Comparison of ENCODE assay signal across 2 cellular contexts in genomic region chr5:159216454-159216853, GRCh38.
A peak's percentile ranks its signal among the peaks of the same experiment; 100 is the strongest.
TF ChIP-seq lines count a peak whose summit lies in the region.

No MANE protein-coding gene starts in this region.

TF ChIP-seq in HEK293, 187 proteins besides CTCF, POLR2A, EP300 and RAD21:
- no peak for TF ChIP-seq ZNF148 (tag by site-specific recombination; IDR thresholded peaks at IDR 0.05; ENCODE audit: borderline replicate concordance)
- TF ChIP-seq, protein P1, sequence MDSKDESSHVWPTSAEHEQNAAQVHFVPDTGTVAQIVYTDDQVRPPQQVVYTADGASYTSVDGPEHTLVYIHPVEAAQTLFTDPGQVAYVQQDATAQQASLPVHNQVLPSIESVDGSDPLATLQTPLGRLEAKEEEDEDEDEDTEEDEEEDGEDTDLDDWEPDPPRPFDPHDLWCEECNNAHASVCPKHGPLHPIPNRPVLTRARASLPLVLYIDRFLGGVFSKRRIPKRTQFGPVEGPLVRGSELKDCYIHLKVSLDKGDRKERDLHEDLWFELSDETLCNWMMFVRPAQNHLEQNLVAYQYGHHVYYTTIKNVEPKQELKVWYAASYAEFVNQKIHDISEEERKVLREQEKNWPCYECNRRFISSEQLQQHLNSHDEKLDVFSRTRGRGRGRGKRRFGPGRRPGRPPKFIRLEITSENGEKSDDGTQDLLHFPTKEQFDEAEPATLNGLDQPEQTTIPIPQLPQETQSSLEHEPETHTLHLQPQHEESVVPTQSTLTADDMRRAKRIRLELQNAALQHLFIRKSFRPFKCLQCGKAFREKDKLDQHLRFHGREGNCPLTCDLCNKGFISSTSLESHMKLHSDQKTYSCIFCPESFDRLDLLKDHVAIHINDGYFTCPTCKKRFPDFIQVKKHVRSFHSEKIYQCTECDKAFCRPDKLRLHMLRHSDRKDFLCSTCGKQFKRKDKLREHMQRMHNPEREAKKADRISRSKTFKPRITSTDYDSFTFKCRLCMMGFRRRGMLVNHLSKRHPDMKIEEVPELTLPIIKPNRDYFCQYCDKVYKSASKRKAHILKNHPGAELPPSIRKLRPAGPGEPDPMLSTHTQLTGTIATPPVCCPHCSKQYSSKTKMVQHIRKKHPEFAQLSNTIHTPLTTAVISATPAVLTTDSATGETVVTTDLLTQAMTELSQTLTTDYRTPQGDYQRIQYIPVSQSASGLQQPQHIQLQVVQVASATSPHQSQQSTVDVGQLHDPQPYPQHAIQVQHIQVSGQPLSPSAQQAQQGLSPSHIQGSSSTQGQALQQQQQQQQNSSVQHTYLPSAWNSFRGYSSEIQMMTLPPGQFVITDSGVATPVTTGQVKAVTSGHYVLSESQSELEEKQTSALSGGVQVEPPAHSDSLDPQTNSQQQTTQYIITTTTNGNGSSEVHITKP (tag by site-specific recombination; IDR thresholded peaks at IDR 0.05) = 0 out of 2 replicates have a peak, but pooled peaks have one; percentile 9
- no peak for TF ChIP-seq ZSCAN23 (tag by site-specific recombination; IDR thresholded peaks at IDR 0.05)
- TF ChIP-seq ZNF426 (tag by site-specific recombination; IDR thresholded peaks at IDR 0.05) = no peak
- no peak for TF ChIP-seq ZNF610 (tag by site-specific recombination; IDR thresholded peaks at IDR 0.05; ENCODE audit: borderline replicate concordance)
- no peak for TF ChIP-seq REST (tag by site-specific recombination; IDR thresholded peaks at IDR 0.05)
- TF ChIP-seq AEBP2 (tag by site-specific recombination; IDR thresholded peaks at IDR 0.05; ENCODE audit: borderline replicate concordance) = no peak
- TF ChIP-seq ZNF513 (tag by site-specific recombination; IDR thresholded peaks at IDR 0.05) = no peak

TF ChIP-seq in SK-N-SH, 30 proteins besides CTCF, POLR2A, EP300 and RAD21 (continued from another document):
- TF ChIP-seq, protein P2, sequence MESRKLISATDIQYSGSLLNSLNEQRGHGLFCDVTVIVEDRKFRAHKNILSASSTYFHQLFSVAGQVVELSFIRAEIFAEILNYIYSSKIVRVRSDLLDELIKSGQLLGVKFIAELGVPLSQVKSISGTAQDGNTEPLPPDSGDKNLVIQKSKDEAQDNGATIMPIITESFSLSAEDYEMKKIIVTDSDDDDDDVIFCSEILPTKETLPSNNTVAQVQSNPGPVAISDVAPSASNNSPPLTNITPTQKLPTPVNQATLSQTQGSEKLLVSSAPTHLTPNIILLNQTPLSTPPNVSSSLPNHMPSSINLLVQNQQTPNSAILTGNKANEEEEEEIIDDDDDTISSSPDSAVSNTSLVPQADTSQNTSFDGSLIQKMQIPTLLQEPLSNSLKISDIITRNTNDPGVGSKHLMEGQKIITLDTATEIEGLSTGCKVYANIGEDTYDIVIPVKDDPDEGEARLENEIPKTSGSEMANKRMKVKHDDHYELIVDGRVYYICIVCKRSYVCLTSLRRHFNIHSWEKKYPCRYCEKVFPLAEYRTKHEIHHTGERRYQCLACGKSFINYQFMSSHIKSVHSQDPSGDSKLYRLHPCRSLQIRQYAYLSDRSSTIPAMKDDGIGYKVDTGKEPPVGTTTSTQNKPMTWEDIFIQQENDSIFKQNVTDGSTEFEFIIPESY (IDR thresholded peaks at IDR 0.05; ENCODE audit: borderline replicate concordance, low read depth) = no peak
- TF ChIP-seq MAX (IDR thresholded peaks at IDR 0.05; ENCODE audit: low read depth) (no peak), EZH2phosphoT487 (IDR thresholded peaks at IDR 0.05; ENCODE audit: borderline replicate concordance, low read depth) (no peak), RFX5 (IDR thresholded peaks at IDR 0.05; ENCODE audit: low read length) (no peak), TEAD4 (IDR thresholded peaks at IDR 0.05; ENCODE audit: borderline replicate concordance, insufficient read depth) (no peak), REST (IDR thresholded peaks at IDR 0.05; ENCODE audit: low read depth, low read length) (no peak), FOXJ3 (CRISPR knock-in tag; IDR thresholded peaks at IDR 0.05) (no peak), IRF3 (IDR thresholded peaks at IDR 0.05; ENCODE audit: low read depth, low read length) (no peak), MEF2A (IDR thresholded peaks at IDR 0.05; ENCODE audit: borderline replicate concordance, low read depth) (no peak), ELF1 (IDR thresholded peaks at IDR 0.05) (no peak), YY1 (IDR thresholded peaks at IDR 0.05; ENCODE audit: low read depth) (no peak)
- TF ChIP-seq, protein P3, sequence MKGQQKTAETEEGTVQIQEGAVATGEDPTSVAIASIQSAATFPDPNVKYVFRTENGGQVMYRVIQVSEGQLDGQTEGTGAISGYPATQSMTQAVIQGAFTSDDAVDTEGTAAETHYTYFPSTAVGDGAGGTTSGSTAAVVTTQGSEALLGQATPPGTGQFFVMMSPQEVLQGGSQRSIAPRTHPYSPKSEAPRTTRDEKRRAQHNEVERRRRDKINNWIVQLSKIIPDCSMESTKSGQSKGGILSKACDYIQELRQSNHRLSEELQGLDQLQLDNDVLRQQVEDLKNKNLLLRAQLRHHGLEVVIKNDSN (IDR thresholded peaks at IDR 0.05; ENCODE audit: borderline replicate concordance, low read depth) = no peak
- TF ChIP-seq, protein P4, sequence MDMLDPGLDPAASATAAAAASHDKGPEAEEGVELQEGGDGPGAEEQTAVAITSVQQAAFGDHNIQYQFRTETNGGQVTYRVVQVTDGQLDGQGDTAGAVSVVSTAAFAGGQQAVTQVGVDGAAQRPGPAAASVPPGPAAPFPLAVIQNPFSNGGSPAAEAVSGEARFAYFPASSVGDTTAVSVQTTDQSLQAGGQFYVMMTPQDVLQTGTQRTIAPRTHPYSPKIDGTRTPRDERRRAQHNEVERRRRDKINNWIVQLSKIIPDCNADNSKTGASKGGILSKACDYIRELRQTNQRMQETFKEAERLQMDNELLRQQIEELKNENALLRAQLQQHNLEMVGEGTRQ (IDR thresholded peaks at IDR 0.05; ENCODE audit: borderline replicate concordance, low read depth, low read length) = no peak
